In genomic region chr1:56569661-56570060, GRCh38 we compare ENCODE assay signal across 18 cellular contexts. TPM values are rescaled to one million over a fixed set of nuclear protein-coding genes. Genes with fewer than 3 reads are reported as not detected.
DNase-seq lines count a peak whose midpoint lies in the region; ATAC-seq and TF ChIP-seq lines count a peak whose summit lies in the region.
"Had no signal": no experiment of that assay in that cellular context is flagged by ENCODE, and none has a peak within 500 bp of the region (broad histone marks: within the 10 kb centered on the region; RNA-seq: fewer than 3 reads in every experiment).

No MANE protein-coding gene starts in this region.

- no peak overlapping the region for H3K4me3 Mint-ChIP-seq in CD8-positive, alpha-beta memory T cell
- H3K4me3 Mint-ChIP-seq in stimulated activated naive CD8-positive, alpha-beta T cell treated with anti-CD3 and anti-CD28 coated beads, Interleukin-15, amount 100 ng/mL, for 72 hours, result no peak overlapping the region
- H3K4me3 Mint-ChIP-seq: activated B cell treated with CpG ODN at 0.5 μM for 24 hours; activated naive CD8-positive, alpha-beta T cell; immature natural killer cell had no signal

- no peaks in the 10 kb centered on the region for H3K4me1 Mint-ChIP-seq in CD8-positive, alpha-beta memory T cell
- no peaks in the 10 kb centered on the region for H3K4me1 Mint-ChIP-seq in stimulated activated naive CD8-positive, alpha-beta T cell treated with anti-CD3 and anti-CD28 coated beads, Interleukin-15, amount 100 ng/mL, for 72 hours

- peaks cover 0 to 11% (median 0%) of the 10 kb centered on the region in 5 donors for H3K9me3 Mint-ChIP-seq in CD8-positive, alpha-beta memory T cell
- no peaks in the 10 kb centered on the region for H3K9me3 Mint-ChIP-seq in stimulated activated naive CD8-positive, alpha-beta T cell treated with anti-CD3 and anti-CD28 coated beads, Interleukin-15, amount 100 ng/mL, for 72 hours
- H3K9me3 Mint-ChIP-seq: activated B cell treated with CpG ODN at 0.5 μM for 24 hours, immature natural killer cell had no signal

- DNase-seq in ELF-1 (ENCODE audit: low read depth, low spot score) (peak; percentile 92), NCI-H510A (lab: John Stamatoyannopoulos, UW) (peak; percentile 40), occipital lobe (lab: John Stamatoyannopoulos, UW) (no peak), HK-2 (ENCODE audit: unreplicated experiment) (no peak)
- no peak for DNase-seq in CD8-positive, alpha-beta memory T cell
- no peak for DNase-seq in stimulated activated naive CD8-positive, alpha-beta T cell treated with anti-CD3 and anti-CD28 coated beads, Interleukin-15, amount 100 ng/mL, for 72 hours
- DNase-seq: activated B cell treated with CpG ODN at 0.5 μM for 24 hours, gastrocnemius medialis, immature natural killer cell, NCI-H2107, OCI-M1, posterior cingulate gyrus, T-helper 1 cell, transverse colon had no signal

- ATAC-seq in esophagus mucosa, result peak; percentile 69
- ATAC-seq in stimulated activated naive CD8-positive, alpha-beta T cell treated with anti-CD3 and anti-CD28 coated beads, Interleukin-15, amount 100 ng/mL, for 72 hours, result no peak
- ATAC-seq: gastrocnemius medialis had no signal

- H3K36me3 Mint-ChIP-seq in CD8-positive, alpha-beta memory T cell, result no peaks in the 10 kb centered on the region
- H3K36me3 Mint-ChIP-seq: activated naive CD8-positive, alpha-beta T cell; immature natural killer cell had no signal

- CTCF ChIA-PET in CD8-positive, alpha-beta memory T cell (lab: Charles Lee), result no interaction called here

- H3K36me3 ChIP-seq in parathyroid adenoma (ENCODE audit: control insufficient read depth, insufficient read depth, low read length), result no peaks in the 10 kb centered on the region
- H3K36me3 ChIP-seq in CD8-positive, alpha-beta memory T cell (ENCODE audit: insufficient read depth, low read length), result no peaks in the 10 kb centered on the region
- H3K36me3 ChIP-seq: cardiac muscle cell, gastrocnemius medialis, transverse colon had no signal

- no peak for TF ChIP-seq CTCF in parathyroid adenoma (IDR thresholded peaks at IDR 0.05)

- H3K4me3 ChIP-seq in parathyroid adenoma (ENCODE audit: low read depth, low read length), result no peak overlapping the region
- no peak overlapping the region for H3K4me3 ChIP-seq in CD8-positive, alpha-beta memory T cell (ENCODE audit: low read length)
- H3K4me3 ChIP-seq: cardiac muscle cell, gastrocnemius medialis, transverse colon had no signal

- peaks cover 0 to 7% of the 10 kb centered on the region in 2 donors for H3K27me3 Mint-ChIP-seq in CD8-positive, alpha-beta memory T cell
- H3K27me3 Mint-ChIP-seq in stimulated activated naive CD8-positive, alpha-beta T cell treated with anti-CD3 and anti-CD28 coated beads, Interleukin-15, amount 100 ng/mL, for 72 hours, result peaks cover 12% of the 10 kb centered on the region
- H3K27me3 Mint-ChIP-seq: activated B cell treated with CpG ODN at 0.5 μM for 24 hours; activated naive CD8-positive, alpha-beta T cell had no signal

- no peak overlapping the region for H2AFZ ChIP-seq in parathyroid adenoma

- H3K4me2 ChIP-seq in parathyroid adenoma (ENCODE audit: low read length), result no peak overlapping the region

- POLR2A ChIA-PET in CD8-positive, alpha-beta memory T cell (lab: Charles Lee), result no interaction called here

- no peaks in the 10 kb centered on the region for H3K9me3 ChIP-seq in parathyroid adenoma (ENCODE audit: control insufficient read depth, low read length)
- no peaks in the 10 kb centered on the region for H3K9me3 ChIP-seq in CD8-positive, alpha-beta memory T cell (ENCODE audit: low read length)
- H3K9me3 ChIP-seq: gastrocnemius medialis, transverse colon had no signal

- H3K79me2 ChIP-seq in parathyroid adenoma, result peaks cover 37% of the 10 kb centered on the region

- H3K27ac Mint-ChIP-seq in CD8-positive, alpha-beta memory T cell, result no peak overlapping the region
- H3K27ac Mint-ChIP-seq in stimulated activated naive CD8-positive, alpha-beta T cell treated with anti-CD3 and anti-CD28 coated beads, Interleukin-15, amount 100 ng/mL, for 72 hours, result no peak overlapping the region
- H3K27ac Mint-ChIP-seq: activated B cell treated with CpG ODN at 0.5 μM for 24 hours; activated naive CD8-positive, alpha-beta T cell; immature natural killer cell had no signal

- no peaks in the 10 kb centered on the region for H3K27me3 ChIP-seq in parathyroid adenoma (ENCODE audit: control insufficient read depth, insufficient read depth, low read length)
- no peaks in the 10 kb centered on the region for H3K27me3 ChIP-seq in CD8-positive, alpha-beta memory T cell (ENCODE audit: insufficient read depth, low read length, poor library complexity, severe bottlenecking)
- H3K27me3 ChIP-seq: cardiac muscle cell, gastrocnemius medialis, transverse colon had no signal

- no peak overlapping the region for H3K9ac ChIP-seq in parathyroid adenoma

- peaks cover 24% of the 10 kb centered on the region for H3K4me1 ChIP-seq in parathyroid adenoma
- H3K4me1 ChIP-seq in CD8-positive, alpha-beta memory T cell (ENCODE audit: insufficient read depth, low read length), result no peaks in the 10 kb centered on the region

- peak overlapping the region; percentile 80 for H3K27ac ChIP-seq in parathyroid adenoma
- no peak overlapping the region for H3K27ac ChIP-seq in CD8-positive, alpha-beta memory T cell (ENCODE audit: low read depth, low read length)
- H3K27ac ChIP-seq: cardiac muscle cell, transverse colon had no signal

RNA-seq across cellular contexts. Expression of gene PLPP3, which starts 9.7 kb away (rescaled TPM):
- total RNA-seq in esophagus mucosa (14.7 TPM), occipital lobe (36.5 TPM)
- total RNA-seq in CD8-positive, alpha-beta memory T cell, result under 1 TPM; 0.22 to 0.24 TPM
- polyA plus RNA-seq in CD8-positive, alpha-beta memory T cell, result not detected
- polyA plus RNA-seq: immature natural killer cell had no signal

Comparison
In these comparisons a context has a peak if more than half of its experiments do, and no peak if none do; other contexts are left out.
1. DNase-seq: peak in ELF-1 (single experiment) and NCI-H510A (single experiment); none in occipital lobe (single experiment), CD8-positive, alpha-beta memory T cell (0 of 5), HK-2 (single experiment) and stimulated activated naive CD8-positive, alpha-beta T cell treated with anti-CD3 and anti-CD28 coated beads, Interleukin-15, amount 100 ng/mL, for 72 hours (0 of 2).
2. RNA of gene PLPP3, which starts 9.7 kb away (total RNA-seq): 36.5 TPM in occipital lobe (single experiment) and 14.7 TPM in esophagus mucosa (single experiment); 0.22 to 0.24 TPM in CD8-positive, alpha-beta memory T cell; every median in the first group is over 10 times any median in the second.